Comparison of ENCODE assay signal across 15 cellular contexts in genomic region chr10:113071446-113071845, GRCh38.
DNase-seq lines count a peak whose midpoint lies in the region; ATAC-seq and TF ChIP-seq lines count a peak whose summit lies in the region.
"Had no signal": no experiment of that assay in that cellular context is flagged by ENCODE, and none has a peak within 500 bp of the region (broad histone marks: within the 10 kb centered on the region; RNA-seq: fewer than 3 reads in every experiment).

No MANE protein-coding gene starts in this region.

- H3K9me3 Mint-ChIP-seq in endothelial cell (ENCODE audit: unreplicated experiment) (no peaks in the 10 kb centered on the region), mesothelial cell of epicardium (no peaks in the 10 kb centered on the region)
- H3K9me3 Mint-ChIP-seq: memory B cell had no signal

- ATAC-seq in Panc1 (peak; percentile 31), GM21786 (IDR thresholded peaks at IDR 0.05; ENCODE audit: unreplicated experiment) (no peak), HG03354 (IDR thresholded peaks at IDR 0.05; ENCODE audit: poor library complexity, severe bottlenecking, unreplicated experiment) (no peak)

- H3K36me3 Mint-ChIP-seq in endothelial cell (ENCODE audit: low read depth, unreplicated experiment) (peaks cover 18% of the 10 kb centered on the region), mesothelial cell of epicardium (peaks cover 17% of the 10 kb centered on the region)
- H3K36me3 Mint-ChIP-seq: memory B cell had no signal

- BruUV-seq in Panc1 (replicated peaks; lab: Mats Ljungman, UMichigan), result no TSS peak

- H3K27ac Mint-ChIP-seq in endothelial cell (ENCODE audit: unreplicated experiment) (peak overlapping the region; percentile 68), mesothelial cell of epicardium (peak overlapping the region; percentile 68)
- H3K27ac Mint-ChIP-seq: memory B cell had no signal

- TF ChIP-seq EP300 in transverse colon (IDR thresholded peaks at IDR 0.05; ENCODE audit: low read depth), result no peak

- H3K4me3 ChIP-seq in Panc1 (ENCODE audit: low read depth in 2 of 2, low read length in 2 of 2) (no peak overlapping the region), transverse colon (no peak overlapping the region)
- H3K4me3 ChIP-seq: hepatocyte, SJCRH30 had no signal

- no peaks in the 10 kb centered on the region for H3K9me3 ChIP-seq in Panc1 (ENCODE audit: control insufficient read depth, insufficient read depth, low read depth, low read length)
- no peaks in the 10 kb centered on the region for H3K9me3 ChIP-seq in transverse colon
- H3K9me3 ChIP-seq: SJCRH30 had no signal

- DNase-seq in Panc1 (ENCODE audit: low read depth, low spot score), result no peak
- DNase-seq in endothelial cell (ENCODE audit: low spot score), result no peak
- no peak for DNase-seq in mesothelial cell of epicardium (ENCODE audit: low spot score in 2 of 2, unreplicated experiment in 2 of 2)
- DNase-seq in transverse colon, result peak; percentile 71
- no peak for DNase-seq in AML-193 (lab: John Stamatoyannopoulos, UW)
- DNase-seq: activated CD4-positive, CD25-positive, alpha-beta regulatory T cell; activated T-cell treated with anti-CD3 and anti-CD28 coated beads, Interleukin-2, amount 50 U/mL, for 1 hour; anterior cingulate cortex; NCI-H1092; NCI-H524 treated with DMSO at 0.1 percent for 48 hours; SJCRH30 had no signal

- in situ Hi-C loops in Panc1 (cut with HindIII; ENCODE audit: low pct_unique_long_range_greater_than_20kb, low sequenced_read_pairs) (no loop called here), transverse colon (cut with MboI; ENCODE audit: low pct_ligation_motif_present in 1 of 4, low pct_unique_long_range_greater_than_20kb in 1 of 4, low sequenced_read_pairs in 3 of 4) (no loop called here)

- H3K36me3 ChIP-seq in Panc1 (ENCODE audit: control insufficient read depth, insufficient read depth, low read length) (no peaks in the 10 kb centered on the region), transverse colon (no peaks in the 10 kb centered on the region)

- POLR2A ChIA-PET in Panc1 (lab: Charles Lee), result interaction anchor here (0.6 kb wide), 1 partner anchor 485 kb away, joined by 4 read pairs; no protein-coding TSS in a partner anchor

- TF ChIP-seq CTCF in Panc1 (IDR thresholded peaks at IDR 0.05) (no peak), endothelial cell (IDR thresholded peaks at IDR 0.05; ENCODE audit: unreplicated experiment) (no peak), mesothelial cell of epicardium (IDR thresholded peaks at IDR 0.05; ENCODE audit: unreplicated experiment) (no peak), transverse colon (IDR thresholded peaks at IDR 0.05) (no peak)

- intact Hi-C loops in Panc1 (cut with micrococcal nuclease; ENCODE audit: unreplicated experiment), result loop anchor here (5.0 kb wide), 1 partner anchor 114 kb away; no protein-coding TSS in a partner anchor
- intact Hi-C loops in transverse colon (cut with DNase I; ENCODE audit: low total_unique reads), result no loop called here

- H3K27ac ChIP-seq in Panc1 (ENCODE audit: low read length) (peak overlapping the region; percentile 99), transverse colon (peak overlapping the region in 3 of 4 donors; percentile 10 to 84 (median 71))
- H3K27ac ChIP-seq: hepatocyte, SJCRH30 had no signal

- H3K27me3 Mint-ChIP-seq in endothelial cell (ENCODE audit: unreplicated experiment), result peaks cover 4% of the 10 kb centered on the region
- H3K27me3 Mint-ChIP-seq in mesothelial cell of epicardium (ENCODE audit: low read depth), result no peaks in the 10 kb centered on the region

- CTCF ChIA-PET in Panc1 (lab: Charles Lee), result interaction anchor here (0.6 kb wide), 1 partner anchor 47 kb away, joined by 6 read pairs; no protein-coding TSS in a partner anchor

- no peak for TF ChIP-seq POLR2A in transverse colon (IDR thresholded peaks at IDR 0.05)

- H3K4me1 Mint-ChIP-seq in endothelial cell (ENCODE audit: unreplicated experiment) (peaks cover 25% of the 10 kb centered on the region), mesothelial cell of epicardium (peaks cover 35% of the 10 kb centered on the region)
- H3K4me1 Mint-ChIP-seq: memory B cell had no signal

- H3K27me3 ChIP-seq in Panc1 (ENCODE audit: control insufficient read depth, insufficient read depth, low read length) (no peaks in the 10 kb centered on the region), transverse colon (no peaks in the 10 kb centered on the region)
- H3K27me3 ChIP-seq: hepatocyte, SJCRH30 had no signal

- 30 to 38% methylated on average over 6 to 7 of the region's 7 CpGs for WGBS in transverse colon (ENCODE audit: low coverage in 1 of 2), 2 donors

- H3K4me3 Mint-ChIP-seq in endothelial cell (ENCODE audit: unreplicated experiment), result no peak overlapping the region
- no peak overlapping the region for H3K4me3 Mint-ChIP-seq in mesothelial cell of epicardium
- H3K4me3 Mint-ChIP-seq: memory B cell had no signal

- peaks cover 77% of the 10 kb centered on the region for H3K4me1 ChIP-seq in Panc1 (ENCODE audit: control insufficient read depth, insufficient read depth, low read length)
- H3K4me1 ChIP-seq in transverse colon, result peaks cover 16 to 48% (median 19%) of the 10 kb centered on the region in 4 donors
- H3K4me1 ChIP-seq: SJCRH30 had no signal
